In genomic region chr1:35264861-35265260, GRCh38 we compare ENCODE assay signal across 9 cellular contexts.
A peak's percentile ranks its signal among the peaks of the same experiment; 100 is the strongest.
DNase-seq lines count a peak whose midpoint lies in the region; ATAC-seq and TF ChIP-seq lines count a peak whose summit lies in the region.
"Had no signal": no experiment of that assay in that cellular context is flagged by ENCODE, and none has a peak within 500 bp of the region (broad histone marks: within the 10 kb centered on the region; RNA-seq: fewer than 3 reads in every experiment).

No MANE protein-coding gene starts in this region.

- peak overlapping the region; percentile 11; the same call in 1 of the 2 replicates for H3K4me2 ChIP-seq in MM.1S (ENCODE audit: low read depth, low read length)

- in situ Hi-C loops in T47D (cut with HindIII; ENCODE audit: low pct_unique_long_range_greater_than_20kb, low sequenced_read_pairs), result no loop called here

- ATAC-seq in stimulated activated naive B cell treated with anti-CD40 and anti-IgM and Interleukin-4, amounts not matched to agents 10 μg/mL and 1 μg/mL and 100 μg/mL, for 72 hours (replicated peaks), result no peak

- no peaks in the 10 kb centered on the region for H4K20me1 ChIP-seq in MM.1S (ENCODE audit: insufficient read depth, low read length)

- H3K4me3 ChIP-seq in MM.1S (ENCODE audit: low read length), result no peak overlapping the region

- no peaks in the 10 kb centered on the region for H3K36me3 Mint-ChIP-seq in stimulated activated naive B cell treated with anti-CD40 and anti-IgM and Interleukin-4, amounts not matched to agents 10 μg/mL and 1 μg/mL and 100 μg/mL, for 72 hours
- peaks cover 8% of the 10 kb centered on the region for H3K36me3 Mint-ChIP-seq in T-helper 2 cell treated with Interferon-gamma antibody and Interleukin-4, amounts not matched to agents 5 μg/mL and 100 μg/mL, for 36 hours (ENCODE audit: low read depth)

- H3K9me2 ChIP-seq in MM.1S (replicated peaks; ENCODE audit: insufficient read depth, low read length), result no peaks in the 10 kb centered on the region

- peak; percentile 68 for DNase-seq in AG20443 (ENCODE audit: low spot score)
- no peak for DNase-seq in MM.1S
- DNase-seq in T47D (ENCODE audit: low read depth in 1 of 2, low spot score in 1 of 2), result peak; percentile 52 to 95
- DNase-seq in midbrain (lab: John Stamatoyannopoulos, UW), result peak; percentile 2
- no peak for DNase-seq in NCI-H1417 treated with DMSO at 0.1 percent for 48 hours (lab: John Stamatoyannopoulos, UW)
- DNase-seq in stimulated activated naive B cell treated with anti-CD40 and anti-IgM and Interleukin-4, amounts not matched to agents 10 μg/mL and 1 μg/mL and 100 μg/mL, for 72 hours, result no peak
- DNase-seq in NCI-H748 treated with DMSO at 0.1 percent for 48 hours (lab: John Stamatoyannopoulos, UW), result no peak
- no peak for DNase-seq in T-helper 2 cell treated with Interferon-gamma antibody and Interleukin-4, amounts not matched to agents 5 μg/mL and 100 μg/mL, for 36 hours (ENCODE audit: low spot score)
- DNase-seq: activated B cell treated with CpG ODN at 0.5 μM for 24 hours had no signal

- H2AFZ ChIP-seq in MM.1S (ENCODE audit: low read length), result peak overlapping the region; percentile 39

- H3K4me3 Mint-ChIP-seq in stimulated activated naive B cell treated with anti-CD40 and anti-IgM and Interleukin-4, amounts not matched to agents 10 μg/mL and 1 μg/mL and 100 μg/mL, for 72 hours, result no peak overlapping the region
- H3K4me3 Mint-ChIP-seq in T-helper 2 cell treated with Interferon-gamma antibody and Interleukin-4, amounts not matched to agents 5 μg/mL and 100 μg/mL, for 36 hours, result no peak overlapping the region
- H3K4me3 Mint-ChIP-seq: activated B cell treated with CpG ODN at 0.5 μM for 24 hours had no signal

- peaks cover 12 to 26% of the 10 kb centered on the region in 2 donors for H3K27me3 Mint-ChIP-seq in stimulated activated naive B cell treated with anti-CD40 and anti-IgM and Interleukin-4, amounts not matched to agents 10 μg/mL and 1 μg/mL and 100 μg/mL, for 72 hours
- H3K27me3 Mint-ChIP-seq in T-helper 2 cell treated with Interferon-gamma antibody and Interleukin-4, amounts not matched to agents 5 μg/mL and 100 μg/mL, for 36 hours (ENCODE audit: low read depth), result peaks cover 5% of the 10 kb centered on the region

- peaks cover 23% of the 10 kb centered on the region for H3K4me1 ChIP-seq in MM.1S (ENCODE audit: low read length)

- no peak overlapping the region for H3K9ac ChIP-seq in MM.1S (ENCODE audit: low read length)

- H3K36me3 ChIP-seq in MM.1S (replicated peaks; ENCODE audit: insufficient read depth, low read length), result no peaks in the 10 kb centered on the region

- no peaks in the 10 kb centered on the region for H3K9me3 Mint-ChIP-seq in stimulated activated naive B cell treated with anti-CD40 and anti-IgM and Interleukin-4, amounts not matched to agents 10 μg/mL and 1 μg/mL and 100 μg/mL, for 72 hours
- peaks cover 4% of the 10 kb centered on the region for H3K9me3 Mint-ChIP-seq in T-helper 2 cell treated with Interferon-gamma antibody and Interleukin-4, amounts not matched to agents 5 μg/mL and 100 μg/mL, for 36 hours
- H3K9me3 Mint-ChIP-seq: activated B cell treated with CpG ODN at 0.5 μM for 24 hours had no signal

- H3K9me3 ChIP-seq in MM.1S (replicated peaks; ENCODE audit: insufficient read depth, low read length), result no peaks in the 10 kb centered on the region

- H3K27ac ChIP-seq in MM.1S (ENCODE audit: low read length), result peak overlapping the region; percentile 14; the same call in 1 of the 2 replicates

- H3K79me2 ChIP-seq in MM.1S (ENCODE audit: low read length), result peaks cover 12% of the 10 kb centered on the region

- no peak overlapping the region for H3K27ac Mint-ChIP-seq in stimulated activated naive B cell treated with anti-CD40 and anti-IgM and Interleukin-4, amounts not matched to agents 10 μg/mL and 1 μg/mL and 100 μg/mL, for 72 hours
- no peak overlapping the region for H3K27ac Mint-ChIP-seq in T-helper 2 cell treated with Interferon-gamma antibody and Interleukin-4, amounts not matched to agents 5 μg/mL and 100 μg/mL, for 36 hours
- H3K27ac Mint-ChIP-seq: activated B cell treated with CpG ODN at 0.5 μM for 24 hours had no signal

- H3K27me3 ChIP-seq in MM.1S (replicated peaks; ENCODE audit: insufficient read depth, low read length), result no peaks in the 10 kb centered on the region

- H3F3A ChIP-seq in MM.1S (ENCODE audit: insufficient read depth, low read length), result peaks cover 14% of the 10 kb centered on the region; the same call in 1 of the 2 replicates

- no peak for TF ChIP-seq CTCF in MM.1S (IDR thresholded peaks at IDR 0.05; ENCODE audit: low read length)

- peaks cover 5 to 6% of the 10 kb centered on the region in 2 donors for H3K4me1 Mint-ChIP-seq in stimulated activated naive B cell treated with anti-CD40 and anti-IgM and Interleukin-4, amounts not matched to agents 10 μg/mL and 1 μg/mL and 100 μg/mL, for 72 hours
- H3K4me1 Mint-ChIP-seq in T-helper 2 cell treated with Interferon-gamma antibody and Interleukin-4, amounts not matched to agents 5 μg/mL and 100 μg/mL, for 36 hours (ENCODE audit: low read depth), result peaks cover 18% of the 10 kb centered on the region

Comparison
In these comparisons a context has a peak if more than half of its experiments do, and no peak if none do; other contexts are left out.
1. DNase-seq: peak in AG20443 (single experiment), T47D (2 of 2) and midbrain (single experiment); none in MM.1S (single experiment), NCI-H1417 treated with DMSO at 0.1 percent for 48 hours (single experiment), stimulated activated naive B cell treated with anti-CD40 and anti-IgM and Interleukin-4, amounts not matched to agents 10 μg/mL and 1 μg/mL and 100 μg/mL, for 72 hours (single experiment), NCI-H748 treated with DMSO at 0.1 percent for 48 hours (single experiment) and T-helper 2 cell treated with Interferon-gamma antibody and Interleukin-4, amounts not matched to agents 5 μg/mL and 100 μg/mL, for 36 hours (single experiment).